1 cellular context compared by ENCODE assay signal in the genomic region with DNA sequence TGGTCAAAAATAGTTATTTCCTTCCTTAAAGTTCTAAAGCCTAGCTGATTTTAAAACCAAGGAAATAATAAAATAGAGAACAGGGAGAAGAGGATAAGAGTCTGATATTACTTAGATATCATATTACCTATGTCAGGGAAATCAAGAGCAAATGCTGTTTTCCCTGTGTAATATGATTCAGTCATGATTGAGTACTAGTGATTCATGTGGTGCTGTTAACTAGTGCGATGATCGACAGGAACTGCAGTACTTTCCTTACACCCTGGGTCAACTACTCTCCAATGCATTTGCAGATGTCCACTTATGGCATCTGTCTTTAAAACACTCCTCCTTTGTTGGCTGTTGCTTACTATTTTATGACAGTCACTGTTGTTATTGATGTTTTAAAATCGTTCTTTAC.
TF ChIP-seq lines count a peak whose summit lies in the region.

No MANE protein-coding gene starts in this region.

TF ChIP-seq in HepG2, 621 proteins besides CTCF, POLR2A, EP300 and RAD21:
- TF ChIP-seq, protein P1, sequence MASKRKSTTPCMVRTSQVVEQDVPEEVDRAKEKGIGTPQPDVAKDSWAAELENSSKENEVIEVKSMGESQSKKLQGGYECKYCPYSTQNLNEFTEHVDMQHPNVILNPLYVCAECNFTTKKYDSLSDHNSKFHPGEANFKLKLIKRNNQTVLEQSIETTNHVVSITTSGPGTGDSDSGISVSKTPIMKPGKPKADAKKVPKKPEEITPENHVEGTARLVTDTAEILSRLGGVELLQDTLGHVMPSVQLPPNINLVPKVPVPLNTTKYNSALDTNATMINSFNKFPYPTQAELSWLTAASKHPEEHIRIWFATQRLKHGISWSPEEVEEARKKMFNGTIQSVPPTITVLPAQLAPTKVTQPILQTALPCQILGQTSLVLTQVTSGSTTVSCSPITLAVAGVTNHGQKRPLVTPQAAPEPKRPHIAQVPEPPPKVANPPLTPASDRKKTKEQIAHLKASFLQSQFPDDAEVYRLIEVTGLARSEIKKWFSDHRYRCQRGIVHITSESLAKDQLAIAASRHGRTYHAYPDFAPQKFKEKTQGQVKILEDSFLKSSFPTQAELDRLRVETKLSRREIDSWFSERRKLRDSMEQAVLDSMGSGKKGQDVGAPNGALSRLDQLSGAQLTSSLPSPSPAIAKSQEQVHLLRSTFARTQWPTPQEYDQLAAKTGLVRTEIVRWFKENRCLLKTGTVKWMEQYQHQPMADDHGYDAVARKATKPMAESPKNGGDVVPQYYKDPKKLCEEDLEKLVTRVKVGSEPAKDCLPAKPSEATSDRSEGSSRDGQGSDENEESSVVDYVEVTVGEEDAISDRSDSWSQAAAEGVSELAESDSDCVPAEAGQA (IDR thresholded peaks at IDR 0.05; ENCODE audit: low read depth) = no peak
- TF ChIP-seq, protein P1 (CRISPR knock-in tag; IDR thresholded peaks at IDR 0.05; ENCODE audit: borderline replicate concordance) = no peak
- TF ChIP-seq HOXA3 (CRISPR knock-in tag; IDR thresholded peaks at IDR 0.05) (no peak), ERF (CRISPR knock-in tag; IDR thresholded peaks at IDR 0.05) (no peak)
